In genomic region chr17:44722254-44722653, GRCh38 we compare ENCODE assay signal across 21 cellular contexts.
"Had no signal": no experiment of that assay in that cellular context is flagged by ENCODE, and none has a peak within 500 bp of the region (broad histone marks: within the 10 kb centered on the region; RNA-seq: fewer than 3 reads in every experiment).

No MANE protein-coding gene starts in this region.

- H3K9me3 Mint-ChIP-seq: naive thymus-derived CD4-positive, alpha-beta T cell; natural killer cell treated with Interleukin-12 subunit alpha and Interleukin-12 subunit beta and Interleukin-15 and Interleukin-18, amount 100 ng/mL, for 72 hours; stimulated activated effector memory CD8-positive, alpha-beta T cell treated with anti-CD3 and anti-CD28 coated beads, Interleukin-12 subunit alpha, Interleukin-12 subunit beta, amount 100 ng/mL, for 72 hours; stimulated activated naive CD8-positive, alpha-beta T cell treated with anti-CD3 and anti-CD28 coated beads, Interleukin-15, Interleukin-2, amounts not matched to agents 100 ng/mL and 50 ng/mL, for 24 hours had no signal

- H3K27ac ChIP-seq: hepatocyte, left ventricle myocardium inferior, ovary, right atrium auricular region, right lobe of liver, spleen, suprapubic skin, thoracic aorta, tibial artery, upper lobe of right lung had no signal

- H3K4me1 Mint-ChIP-seq: naive thymus-derived CD4-positive, alpha-beta T cell; stimulated activated effector memory CD8-positive, alpha-beta T cell treated with anti-CD3 and anti-CD28 coated beads, Interleukin-12 subunit alpha, Interleukin-12 subunit beta, amount 100 ng/mL, for 72 hours had no signal

- H3K4me1 ChIP-seq: left ventricle myocardium inferior, right atrium auricular region, right lobe of liver, spleen, suprapubic skin, tibial artery, upper lobe of right lung had no signal

- H3K36me3 Mint-ChIP-seq: natural killer cell treated with Interleukin-12 subunit alpha and Interleukin-12 subunit beta and Interleukin-15 and Interleukin-18, amount 100 ng/mL, for 72 hours had no signal

- H3K27me3 Mint-ChIP-seq: naive thymus-derived CD4-positive, alpha-beta T cell; natural killer cell treated with Interleukin-12 subunit alpha and Interleukin-12 subunit beta and Interleukin-15 and Interleukin-18, amount 100 ng/mL, for 72 hours; progenitor cell of endocrine pancreas; stimulated activated naive CD8-positive, alpha-beta T cell treated with anti-CD3 and anti-CD28 coated beads, Interleukin-15, Interleukin-2, amounts not matched to agents 100 ng/mL and 50 ng/mL, for 24 hours had no signal

- H3K9me3 ChIP-seq: left ventricle myocardium inferior, ovary, right atrium auricular region, right lobe of liver, spleen, suprapubic skin, thoracic aorta, tibial artery, upper lobe of right lung had no signal

- H3K27me3 ChIP-seq: hepatocyte, ovary, right atrium auricular region, right lobe of liver, spleen, suprapubic skin, tibial artery, upper lobe of right lung had no signal

- DNase-seq: islet precursor cell; left ventricle myocardium inferior; naive thymus-derived CD4-positive, alpha-beta T cell; ovary; right lobe of liver; small intestine; spleen; stimulated activated CD4-positive, alpha-beta T cell treated with anti-CD3 and anti-CD28 coated beads, Interleukin-4, amount 100 ng/mL, for 24 hours; stimulated activated naive CD4-positive, alpha-beta T cell; tibial artery; trophoblast cell; upper lobe of right lung had no signal

- H3K36me3 ChIP-seq: ovary, right lobe of liver, upper lobe of right lung had no signal

- ATAC-seq: naive thymus-derived CD4-positive, alpha-beta T cell; natural killer cell treated with Interleukin-12 subunit alpha and Interleukin-12 subunit beta and Interleukin-15 and Interleukin-18, amount 100 ng/mL, for 72 hours; right lobe of liver; stimulated activated effector memory CD8-positive, alpha-beta T cell treated with anti-CD3 and anti-CD28 coated beads, Interleukin-12 subunit alpha, Interleukin-12 subunit beta, amount 100 ng/mL, for 72 hours; upper lobe of right lung had no signal

- H3K4me3 Mint-ChIP-seq: naive thymus-derived CD4-positive, alpha-beta T cell; natural killer cell treated with Interleukin-12 subunit alpha and Interleukin-12 subunit beta and Interleukin-15 and Interleukin-18, amount 100 ng/mL, for 72 hours; stimulated activated effector memory CD8-positive, alpha-beta T cell treated with anti-CD3 and anti-CD28 coated beads, Interleukin-12 subunit alpha, Interleukin-12 subunit beta, amount 100 ng/mL, for 72 hours; stimulated activated naive CD8-positive, alpha-beta T cell treated with anti-CD3 and anti-CD28 coated beads, Interleukin-15, Interleukin-2, amounts not matched to agents 100 ng/mL and 50 ng/mL, for 24 hours had no signal

- H3K4me3 ChIP-seq: hepatocyte, left ventricle myocardium inferior, lung, ovary, right atrium auricular region, right lobe of liver, spleen, suprapubic skin, thoracic aorta, tibial artery, upper lobe of right lung had no signal

- H3K27ac Mint-ChIP-seq: natural killer cell treated with Interleukin-12 subunit alpha and Interleukin-12 subunit beta and Interleukin-15 and Interleukin-18, amount 100 ng/mL, for 72 hours; progenitor cell of endocrine pancreas; stimulated activated effector memory CD8-positive, alpha-beta T cell treated with anti-CD3 and anti-CD28 coated beads, Interleukin-12 subunit alpha, Interleukin-12 subunit beta, amount 100 ng/mL, for 72 hours; stimulated activated naive CD8-positive, alpha-beta T cell treated with anti-CD3 and anti-CD28 coated beads, Interleukin-15, Interleukin-2, amounts not matched to agents 100 ng/mL and 50 ng/mL, for 24 hours had no signal
